Comparison of ENCODE assay signal across 8 cellular contexts in genomic region chr5:153147891-153148623, GRCh38.
DNase-seq lines count a peak whose midpoint lies in the region; ATAC-seq and TF ChIP-seq lines count a peak whose summit lies in the region.

No MANE protein-coding gene starts in this region.

- TF ChIP-seq CTCF in LNCAP (IDR thresholded peaks at IDR 0.05) (peak; percentile 57), left ventricle myocardium inferior (IDR thresholded peaks at IDR 0.05; ENCODE audit: borderline replicate concordance) (peak; percentile 73), thyroid gland (IDR thresholded peaks at IDR 0.05) (peak in 5 of 6 experiments; percentile 18 to 72 (median 62))

- H3K36me3 ChIP-seq in SJCRH30: no peaks in the 10 kb centered on the region
- H3K36me3 ChIP-seq in left ventricle myocardium inferior: no peaks in the 10 kb centered on the region
- H3K36me3 ChIP-seq in thyroid gland: no peaks in the 10 kb centered on the region

- H3K27me3 ChIP-seq in SJCRH30: no peaks in the 10 kb centered on the region
- H3K27me3 ChIP-seq in left ventricle myocardium inferior (ENCODE audit: low read depth): peaks cover 15% of the 10 kb centered on the region
- no peaks in the 10 kb centered on the region for H3K27me3 ChIP-seq in thyroid gland

- no peak overlapping the region for H3K4me3 ChIP-seq in SJCRH30
- no peak overlapping the region for H3K4me3 ChIP-seq in left ventricle myocardium inferior
- H3K4me3 ChIP-seq in thyroid gland (replicated peaks in 1 of 3): no peak overlapping the region

- peaks cover 34% of the 10 kb centered on the region for H3K9me3 Mint-ChIP-seq in activated naive CD8-positive, alpha-beta T cell treated with anti-CD3 and anti-CD28 coated beads, Interleukin-2, amount 50 U/mL, for 24 hours

- no peak overlapping the region for H3K4me3 Mint-ChIP-seq in activated naive CD8-positive, alpha-beta T cell treated with anti-CD3 and anti-CD28 coated beads, Interleukin-2, amount 50 U/mL, for 24 hours

- ATAC-seq in GM21619 (IDR thresholded peaks at IDR 0.05; ENCODE audit: unreplicated experiment): peak; percentile 77
- no peak for ATAC-seq in GM18520 (IDR thresholded peaks at IDR 0.05; ENCODE audit: unreplicated experiment)
- ATAC-seq in activated naive CD8-positive, alpha-beta T cell treated with anti-CD3 and anti-CD28 coated beads, Interleukin-2, amount 50 U/mL, for 24 hours: no peak

- intact Hi-C loops in left ventricle myocardium inferior (cut with micrococcal nuclease) (loop anchor here (5.0 kb wide), 1 partner anchor 586 kb away; no protein-coding TSS in a partner anchor), thyroid gland (cut with DNase I) (loop anchor here (5.0 to 10.0 kb wide), 2 partner anchors 586 to 613 kb away; no protein-coding TSS in a partner anchor)

- DNase-seq in G401 (ENCODE audit: low spot score): peak; percentile 27
- DNase-seq in SJCRH30: peak; percentile 28 to 55
- DNase-seq in left ventricle myocardium inferior: no peak
- DNase-seq in thyroid gland: peak; percentile 31 to 43
- no peak for DNase-seq in activated naive CD8-positive, alpha-beta T cell treated with anti-CD3 and anti-CD28 coated beads, Interleukin-2, amount 50 U/mL, for 24 hours

- H3K4me1 ChIP-seq in SJCRH30 (no peaks in the 10 kb centered on the region), left ventricle myocardium inferior (no peaks in the 10 kb centered on the region), thyroid gland (no peaks in the 10 kb centered on the region)

- H3K9me3 ChIP-seq in SJCRH30 (replicated peaks) (no peaks in the 10 kb centered on the region), left ventricle myocardium inferior (replicated peaks) (peaks cover 31% of the 10 kb centered on the region), thyroid gland (no peaks in the 10 kb centered on the region)

- in situ Hi-C loops in G401 (cut with HindIII; ENCODE audit: low sequenced_read_pairs): no loop called here

- WGBS in thyroid gland, 2 donors: 15 to 21% methylated on average over 7 of the region's 7 CpGs

- H3K27me3 Mint-ChIP-seq in activated naive CD8-positive, alpha-beta T cell treated with anti-CD3 and anti-CD28 coated beads, Interleukin-2, amount 50 U/mL, for 24 hours: no peaks in the 10 kb centered on the region

- no peaks in the 10 kb centered on the region for H3K4me1 Mint-ChIP-seq in activated naive CD8-positive, alpha-beta T cell treated with anti-CD3 and anti-CD28 coated beads, Interleukin-2, amount 50 U/mL, for 24 hours

- no peak for TF ChIP-seq POLR2A in thyroid gland (IDR thresholded peaks at IDR 0.05)

- no peaks in the 10 kb centered on the region for H3K36me3 Mint-ChIP-seq in activated naive CD8-positive, alpha-beta T cell treated with anti-CD3 and anti-CD28 coated beads, Interleukin-2, amount 50 U/mL, for 24 hours (ENCODE audit: low read depth)

- H3K27ac Mint-ChIP-seq in activated naive CD8-positive, alpha-beta T cell treated with anti-CD3 and anti-CD28 coated beads, Interleukin-2, amount 50 U/mL, for 24 hours: no peak overlapping the region

- H3K27ac ChIP-seq in SJCRH30: no peak overlapping the region
- no peak overlapping the region for H3K27ac ChIP-seq in left ventricle myocardium inferior (replicated peaks)
- no peak overlapping the region for H3K27ac ChIP-seq in thyroid gland

Comparison
In these comparisons a context has a peak if more than half of its experiments do, and no peak if none do; other contexts are left out.
1. DNase-seq: peak in G401 (single experiment), SJCRH30 (2 of 2) and thyroid gland (2 of 2); none in left ventricle myocardium inferior (single experiment) and activated naive CD8-positive, alpha-beta T cell treated with anti-CD3 and anti-CD28 coated beads, Interleukin-2, amount 50 U/mL, for 24 hours (single experiment).
2. Peak in every context shown above with its lines, with median percentiles within 50 percentile points of each other: CTCF ChIP-seq.